13 cellular contexts compared by ENCODE assay signal in the genomic region with DNA sequence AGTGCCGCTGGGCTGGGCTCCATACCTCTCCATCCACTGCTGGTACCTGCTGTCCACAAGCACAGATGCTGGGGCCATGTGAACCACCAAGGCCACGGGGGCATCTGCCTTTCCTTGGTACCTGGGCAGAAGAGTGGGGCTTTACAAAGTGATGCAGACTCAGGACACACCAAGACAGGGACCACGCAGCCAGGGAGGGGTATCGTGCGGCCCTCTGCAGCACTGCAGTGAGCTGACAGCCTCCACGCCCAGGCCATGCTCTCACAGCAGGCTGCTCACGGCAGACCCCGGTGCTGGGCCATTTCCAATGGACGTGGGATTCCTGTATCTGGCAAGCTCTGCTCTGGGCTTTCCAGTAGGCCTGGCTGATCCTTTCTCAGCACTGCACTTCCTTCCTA. TPM values are rescaled to one million over a fixed set of nuclear protein-coding genes. Genes with fewer than 3 reads are reported as not detected.
DNase-seq lines count a peak whose midpoint lies in the region; ATAC-seq, FAIRE-seq and TF ChIP-seq lines count a peak whose summit lies in the region.
"Had no signal": no experiment of that assay in that cellular context is flagged by ENCODE, and none has a peak within 500 bp of the region (broad histone marks: within the 10 kb centered on the region; RNA-seq: fewer than 3 reads in every experiment).

No MANE protein-coding gene starts in this region.

- no peak overlapping the region for H3K4me3 ChIP-seq in HepG2 (replicated peaks in 1 of 3; ENCODE audit: insufficient read depth in 1 of 3, low read depth in 2 of 3, low read length in 3 of 3)
- H3K4me3 ChIP-seq: body of pancreas, tibial artery had no signal

- TF ChIP-seq EP300 in HepG2 (IDR thresholded peaks at IDR 0.05; ENCODE audit: low read depth in 2 of 2, low read length in 2 of 2), result no peak
- TF ChIP-seq EP300 in HepG2 (CRISPR knock-in tag; IDR thresholded peaks at IDR 0.05; ENCODE audit: borderline replicate concordance), result no peak

- TF ChIP-seq POLR2A in HepG2 (IDR thresholded peaks at IDR 0.05; ENCODE audit: insufficient read depth in 1 of 2, low read depth in 2 of 2, low read length in 2 of 2), result no peak

- H3K4me1 Mint-ChIP-seq in activated T-cell treated with anti-CD3 and anti-CD28 coated beads, Interleukin-2, amount 50 U/mL, for 4 hours (ENCODE audit: low read depth), result peaks cover 4% of the 10 kb centered on the region
- H3K4me1 Mint-ChIP-seq in activated T-cell treated with anti-CD3 and anti-CD28 coated beads, Interleukin-2, amount 50 U/mL, for 24 hours (ENCODE audit: low read depth), result peaks cover 2% of the 10 kb centered on the region
- no peaks in the 10 kb centered on the region for H3K4me1 Mint-ChIP-seq in activated B cell treated with CpG ODN at 0.5 μM for 24 hours
- peaks cover 0 to 5% of the 10 kb centered on the region in 2 donors for H3K4me1 Mint-ChIP-seq in stimulated activated naive B cell treated with anti-CD40 and anti-IgM and Interleukin-4, amounts not matched to agents 10 μg/mL and 1 μg/mL and 100 μg/mL, for 72 hours
- H3K4me1 Mint-ChIP-seq: nephron progenitor cell had no signal

- CTCF ChIA-PET in activated B cell treated with CpG ODN at 0.5 μM for 24 hours (lab: Charles Lee), result interaction anchor here (1.0 to 3.6 kb wide), 7 partner anchors 26 to 822 kb away, joined by 3 to 23 read pairs (median 10); no protein-coding TSS in a partner anchor
- CTCF ChIA-PET in HepG2 (lab: Yijun Ruan, JAX; ENCODE audit: low intra/inter-chr PET ratio, low total read pairs), result interaction anchor here (0.6 to 1.3 kb wide), 4 partner anchors 74 to 747 kb away, joined by 3 to 8 read pairs (median 6); no protein-coding TSS in a partner anchor

- no peaks in the 10 kb centered on the region for H3K4me1 ChIP-seq in HepG2 (ENCODE audit: insufficient read depth, low read length)
- H3K4me1 ChIP-seq: body of pancreas, tibial artery had no signal

- POLR2A ChIA-PET in activated B cell treated with CpG ODN at 0.5 μM for 24 hours (lab: Charles Lee), result no interaction called here
- POLR2A ChIA-PET in HepG2 (lab: Yijun Ruan, JAX), result interaction anchor here (1.2 kb wide), 1 partner anchor 15 kb away, joined by 5 read pairs; the partner anchor contains the start of gene ELAC2

- no peaks in the 10 kb centered on the region for H4K20me1 ChIP-seq in HepG2 (ENCODE audit: insufficient read depth, low read length)

- peaks cover 40 to 72% of the 10 kb centered on the region in 2 experiments for H3K36me3 ChIP-seq in HepG2 (replicated peaks in 1 of 2; ENCODE audit: control insufficient read depth in 1 of 2, insufficient read depth in 2 of 2, low read length in 2 of 2)

- H3K9ac ChIP-seq in HepG2 (ENCODE audit: insufficient read depth, low read depth, low read length), result no peak overlapping the region

- no peak for TF ChIP-seq CTCF in activated B cell treated with CpG ODN at 0.5 μM for 24 hours (IDR thresholded peaks at IDR 0.05)
- no peak for TF ChIP-seq CTCF in HepG2 (CRISPR knock-in tag; IDR thresholded peaks at IDR 0.05)
- no peak for TF ChIP-seq CTCF in GM10266 (IDR thresholded peaks at IDR 0.05; ENCODE audit: control insufficient read depth, insufficient read depth, low read depth, missing control alignments)

- peak; percentile 24 to 53 for ATAC-seq in activated T-cell treated with anti-CD3 and anti-CD28 coated beads, Interleukin-2, amount 50 U/mL, for 4 hours
- peak; percentile 21 for ATAC-seq in activated B cell treated with CpG ODN at 0.5 μM for 24 hours (ENCODE audit: low read depth)
- ATAC-seq in HepG2, result peak; percentile 68
- ATAC-seq in stimulated activated naive B cell treated with anti-CD40 and anti-IgM and Interleukin-4, amounts not matched to agents 10 μg/mL and 1 μg/mL and 100 μg/mL, for 72 hours (replicated peaks), result peak; percentile 34 to 47
- ATAC-seq in HG03025 (IDR thresholded peaks at IDR 0.05; ENCODE audit: low FRiP score, unreplicated experiment), result no peak

- H3K4me2 ChIP-seq in HepG2 (ENCODE audit: low read depth, low read length), result no peak overlapping the region

- no peak overlapping the region for H3K27ac Mint-ChIP-seq in activated T-cell treated with anti-CD3 and anti-CD28 coated beads, Interleukin-2, amount 50 U/mL, for 24 hours
- no peak overlapping the region for H3K27ac Mint-ChIP-seq in activated B cell treated with CpG ODN at 0.5 μM for 24 hours
- H3K27ac Mint-ChIP-seq in stimulated activated naive B cell treated with anti-CD40 and anti-IgM and Interleukin-4, amounts not matched to agents 10 μg/mL and 1 μg/mL and 100 μg/mL, for 72 hours, result no peak overlapping the region
- H3K27ac Mint-ChIP-seq: nephron progenitor cell had no signal

- no peak overlapping the region for H2AFZ ChIP-seq in HepG2 (ENCODE audit: low read length)

- H3K4me3 Mint-ChIP-seq in activated T-cell treated with anti-CD3 and anti-CD28 coated beads, Interleukin-2, amount 50 U/mL, for 4 hours, result no peak overlapping the region
- H3K4me3 Mint-ChIP-seq in activated T-cell treated with anti-CD3 and anti-CD28 coated beads, Interleukin-2, amount 50 U/mL, for 24 hours, result no peak overlapping the region
- no peak overlapping the region for H3K4me3 Mint-ChIP-seq in activated B cell treated with CpG ODN at 0.5 μM for 24 hours
- H3K4me3 Mint-ChIP-seq in stimulated activated naive B cell treated with anti-CD40 and anti-IgM and Interleukin-4, amounts not matched to agents 10 μg/mL and 1 μg/mL and 100 μg/mL, for 72 hours, result no peak overlapping the region
- H3K4me3 Mint-ChIP-seq: nephron progenitor cell had no signal

- 60% methylated on average over 2 of the region's 9 CpGs for WGBS in HepG2 (ENCODE audit: low lambda C conversion rate)

- peaks cover 23% of the 10 kb centered on the region for H3K36me3 Mint-ChIP-seq in activated T-cell treated with anti-CD3 and anti-CD28 coated beads, Interleukin-2, amount 50 U/mL, for 4 hours (ENCODE audit: insufficient read depth)
- peaks cover 45% of the 10 kb centered on the region for H3K36me3 Mint-ChIP-seq in activated T-cell treated with anti-CD3 and anti-CD28 coated beads, Interleukin-2, amount 50 U/mL, for 24 hours (ENCODE audit: low read depth)
- H3K36me3 Mint-ChIP-seq in activated B cell treated with CpG ODN at 0.5 μM for 24 hours (ENCODE audit: low read depth), result peaks cover 66% of the 10 kb centered on the region
- H3K36me3 Mint-ChIP-seq in stimulated activated naive B cell treated with anti-CD40 and anti-IgM and Interleukin-4, amounts not matched to agents 10 μg/mL and 1 μg/mL and 100 μg/mL, for 72 hours, result peaks cover 22 to 31% of the 10 kb centered on the region in 2 donors

- H3K27me3 ChIP-seq in HepG2 (ENCODE audit: control insufficient read depth in 1 of 2, insufficient read depth in 2 of 2, low read length in 2 of 2), result no peaks in the 10 kb centered on the region
- H3K27me3 ChIP-seq: body of pancreas, tibial artery had no signal

- FAIRE-seq in HepG2 (lab: Jason Lieb, UNC), result no peak
- FAIRE-seq: D721Med had no signal

- no peak overlapping the region for H3K27ac ChIP-seq in HepG2 (ENCODE audit: extremely low read length, insufficient read depth, low read length)
- H3K27ac ChIP-seq: body of pancreas, tibial artery had no signal

- intact Hi-C loops in activated B cell treated with CpG ODN at 0.5 μM for 24 hours (cut with micrococcal nuclease), result loop anchor here (1.0 to 5.0 kb wide), 6 partner anchors 75 to 823 kb away; partner anchors contain the start of gene MYOCD
- intact Hi-C loops in HepG2 (cut with micrococcal nuclease; ENCODE audit: unreplicated experiment), result loop anchor here (2.0 kb wide), 1 partner anchor 75 kb away; no protein-coding TSS in a partner anchor

- no peaks in the 10 kb centered on the region for H3K79me2 ChIP-seq in HepG2 (ENCODE audit: insufficient read depth, low read length)

- BruUV-seq in HepG2 (replicated peaks; lab: Mats Ljungman, UMichigan), result no TSS peak

- DNase-seq in activated T-cell treated with anti-CD3 and anti-CD28 coated beads, Interleukin-2, amount 50 U/mL, for 4 hours, result no peak
- DNase-seq in activated T-cell treated with anti-CD3 and anti-CD28 coated beads, Interleukin-2, amount 50 U/mL, for 24 hours, result no peak
- DNase-seq in activated B cell treated with CpG ODN at 0.5 μM for 24 hours (no peak), HepG2 (ENCODE audit: low spot score) (no peak), AG08395 (ENCODE audit: low spot score) (no peak), GM10266 (ENCODE audit: extremely low spot score) (no peak)
- DNase-seq in stimulated activated naive B cell treated with anti-CD40 and anti-IgM and Interleukin-4, amounts not matched to agents 10 μg/mL and 1 μg/mL and 100 μg/mL, for 72 hours, result no peak
- DNase-seq: activated CD4-positive, alpha-beta T cell treated with anti-CD3 and anti-CD28 coated beads for 1 hour had no signal

- no peaks in the 10 kb centered on the region for H3K27me3 Mint-ChIP-seq in activated T-cell treated with anti-CD3 and anti-CD28 coated beads, Interleukin-2, amount 50 U/mL, for 4 hours (ENCODE audit: low read depth)
- H3K27me3 Mint-ChIP-seq in activated T-cell treated with anti-CD3 and anti-CD28 coated beads, Interleukin-2, amount 50 U/mL, for 24 hours, result no peaks in the 10 kb centered on the region
- H3K27me3 Mint-ChIP-seq in activated B cell treated with CpG ODN at 0.5 μM for 24 hours, result no peaks in the 10 kb centered on the region
- no peaks in the 10 kb centered on the region for H3K27me3 Mint-ChIP-seq in stimulated activated naive B cell treated with anti-CD40 and anti-IgM and Interleukin-4, amounts not matched to agents 10 μg/mL and 1 μg/mL and 100 μg/mL, for 72 hours

- no peaks in the 10 kb centered on the region for H3K9me3 Mint-ChIP-seq in activated T-cell treated with anti-CD3 and anti-CD28 coated beads, Interleukin-2, amount 50 U/mL, for 4 hours
- H3K9me3 Mint-ChIP-seq in activated T-cell treated with anti-CD3 and anti-CD28 coated beads, Interleukin-2, amount 50 U/mL, for 24 hours, result no peaks in the 10 kb centered on the region
- no peaks in the 10 kb centered on the region for H3K9me3 Mint-ChIP-seq in activated B cell treated with CpG ODN at 0.5 μM for 24 hours
- H3K9me3 Mint-ChIP-seq in stimulated activated naive B cell treated with anti-CD40 and anti-IgM and Interleukin-4, amounts not matched to agents 10 μg/mL and 1 μg/mL and 100 μg/mL, for 72 hours, result no peaks in the 10 kb centered on the region
- H3K9me3 Mint-ChIP-seq: nephron progenitor cell had no signal

- in situ Hi-C loops in HepG2 (cut with HindIII; ENCODE audit: extremely low pct_ligation_motif_present, low pct_unique_long_range_greater_than_20kb), result loop anchor here (5.0 kb wide), 1 partner anchor 76 kb away; no protein-coding TSS in a partner anchor

- TF ChIP-seq RAD21 in HepG2 (CRISPR knock-in tag; IDR thresholded peaks at IDR 0.05), result no peak

- H3K9me3 ChIP-seq in HepG2 (ENCODE audit: low read length), result no peaks in the 10 kb centered on the region
- H3K9me3 ChIP-seq: body of pancreas, tibial artery had no signal

RNA-seq across cellular contexts. Expression of gene ELAC2, which starts 14.4 kb away (rescaled TPM):
- 100 to 1,000 TPM; 116 to 125 (median 118) TPM for total RNA-seq in activated T-cell treated with anti-CD3 and anti-CD28 coated beads, Interleukin-2, amount 50 U/mL, for 4 hours
- total RNA-seq in activated B cell treated with CpG ODN at 0.5 μM for 24 hours (90.3 and 90.6 TPM in 2 replicates), HepG2 (2016; rRNA removed; fragmentation: Illumina TruSeq; extraction: Trizol) (42.9 and 50.4 TPM in 2 replicates)
- 6.8 and 7.4 TPM in 2 replicates for total RNA-seq in HepG2 (2016; cell fraction: cytosol; rRNA removed; fragmentation: Illumina TruSeq; extraction: Trizol; ENCODE audit: low read depth)
- 38.0 and 55.2 TPM in 2 replicates for total RNA-seq in HepG2 (2016; cell fraction: insoluble cytoplasmic fraction; rRNA removed; fragmentation: Illumina TruSeq; extraction: Trizol)
- total RNA-seq in HepG2 (2016; cell fraction: membrane; rRNA removed; fragmentation: Illumina TruSeq; extraction: Trizol), result 14.0 and 16.1 TPM in 2 replicates
- 48.8 and 59.2 TPM in 2 replicates for total RNA-seq in HepG2 (2016; cell fraction: nucleus; rRNA removed; fragmentation: Illumina TruSeq; extraction: Trizol)
- 35.6 and 45.1 TPM in 2 replicates for polyA plus RNA-seq in HepG2 (2011; rRNA removed)
- 30.3 and 39.0 TPM in 2 replicates for polyA plus RNA-seq in HepG2 (2011; cell fraction: cytosol; rRNA removed)
- polyA plus RNA-seq in HepG2 (2011; cell fraction: nucleus; rRNA removed), result 95.9 and 116 TPM in 2 replicates
- polyA plus RNA-seq in HepG2 (2012), result 21.6 and 29.3 TPM in 2 replicates
- polyA plus RNA-seq in HepG2 (2016; cell fraction: cytosol; fragmentation: Illumina TruSeq; extraction: Trizol; ENCODE audit: low read depth), result 4.0 and 5.6 TPM in 2 replicates
- polyA plus RNA-seq in HepG2 (2016; cell fraction: insoluble cytoplasmic fraction; fragmentation: Illumina TruSeq; extraction: Trizol; ENCODE audit: low read depth), result 33.5 and 45.6 TPM in 2 replicates
- 8.1 and 11.5 TPM in 2 replicates for polyA plus RNA-seq in HepG2 (2016; cell fraction: membrane; fragmentation: Illumina TruSeq; extraction: Trizol; ENCODE audit: low read depth)
- polyA plus RNA-seq in HepG2 (2016; cell fraction: nucleus; fragmentation: Illumina TruSeq; extraction: Trizol; ENCODE audit: insufficient read depth, low read depth), result 86.8 and 92.4 TPM in 2 replicates
- 155 and 322 TPM in 2 replicates for polyA minus RNA-seq in HepG2 (2011; rRNA and poly(A)+ RNA removed; ENCODE audit: low replicate concordance)
- 23.6 and 23.8 TPM in 2 replicates for polyA minus RNA-seq in HepG2 (2011; cell fraction: cytosol; rRNA and poly(A)+ RNA removed)
- 42.5 and 49.9 TPM in 2 replicates for polyA minus RNA-seq in HepG2 (2011; cell fraction: nucleus; rRNA and poly(A)+ RNA removed)
